ENCODE assay signal across 1 cellular context in the genomic region with DNA sequence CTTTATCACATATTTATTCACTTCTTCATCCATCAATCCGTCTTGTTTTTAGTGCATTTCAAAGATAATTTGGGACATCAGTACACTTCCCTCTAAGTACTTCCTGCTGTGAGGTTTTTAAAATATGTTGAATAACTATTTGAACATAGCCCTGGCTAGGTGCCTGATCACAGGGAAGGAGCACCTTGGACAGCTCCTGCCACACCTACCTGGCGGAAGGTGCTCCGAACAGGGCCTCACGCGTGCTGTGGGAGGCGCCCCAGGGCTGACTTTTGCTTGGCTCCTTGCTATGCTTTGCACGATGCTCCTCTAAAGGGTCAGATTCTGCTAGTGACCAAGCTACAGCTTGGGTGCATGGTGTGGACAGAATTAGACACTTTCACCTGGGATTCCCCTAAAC.
TF ChIP-seq lines count a peak whose summit lies in the region.

No MANE protein-coding gene starts in this region.

TF ChIP-seq in HEK293, 187 proteins besides CTCF, POLR2A, EP300 and RAD21 (continued from another document):
- no peak for TF ChIP-seq PRDM10 (tag by site-specific recombination; IDR thresholded peaks at IDR 0.05)
- no peak for TF ChIP-seq ZNF776 (tag by site-specific recombination; IDR thresholded peaks at IDR 0.05; ENCODE audit: borderline replicate concordance)
- TF ChIP-seq ZNF10 (tag by site-specific recombination; IDR thresholded peaks at IDR 0.05) = peak; percentile 56; the same call in 1 of the 2 replicates
- no peak for TF ChIP-seq ZNF292 (tag by site-specific recombination; IDR thresholded peaks at IDR 0.05; ENCODE audit: borderline replicate concordance, low read depth)
- no peak for TF ChIP-seq ZNF664 (tag by site-specific recombination; IDR thresholded peaks at IDR 0.05)
- TF ChIP-seq, protein P1, sequence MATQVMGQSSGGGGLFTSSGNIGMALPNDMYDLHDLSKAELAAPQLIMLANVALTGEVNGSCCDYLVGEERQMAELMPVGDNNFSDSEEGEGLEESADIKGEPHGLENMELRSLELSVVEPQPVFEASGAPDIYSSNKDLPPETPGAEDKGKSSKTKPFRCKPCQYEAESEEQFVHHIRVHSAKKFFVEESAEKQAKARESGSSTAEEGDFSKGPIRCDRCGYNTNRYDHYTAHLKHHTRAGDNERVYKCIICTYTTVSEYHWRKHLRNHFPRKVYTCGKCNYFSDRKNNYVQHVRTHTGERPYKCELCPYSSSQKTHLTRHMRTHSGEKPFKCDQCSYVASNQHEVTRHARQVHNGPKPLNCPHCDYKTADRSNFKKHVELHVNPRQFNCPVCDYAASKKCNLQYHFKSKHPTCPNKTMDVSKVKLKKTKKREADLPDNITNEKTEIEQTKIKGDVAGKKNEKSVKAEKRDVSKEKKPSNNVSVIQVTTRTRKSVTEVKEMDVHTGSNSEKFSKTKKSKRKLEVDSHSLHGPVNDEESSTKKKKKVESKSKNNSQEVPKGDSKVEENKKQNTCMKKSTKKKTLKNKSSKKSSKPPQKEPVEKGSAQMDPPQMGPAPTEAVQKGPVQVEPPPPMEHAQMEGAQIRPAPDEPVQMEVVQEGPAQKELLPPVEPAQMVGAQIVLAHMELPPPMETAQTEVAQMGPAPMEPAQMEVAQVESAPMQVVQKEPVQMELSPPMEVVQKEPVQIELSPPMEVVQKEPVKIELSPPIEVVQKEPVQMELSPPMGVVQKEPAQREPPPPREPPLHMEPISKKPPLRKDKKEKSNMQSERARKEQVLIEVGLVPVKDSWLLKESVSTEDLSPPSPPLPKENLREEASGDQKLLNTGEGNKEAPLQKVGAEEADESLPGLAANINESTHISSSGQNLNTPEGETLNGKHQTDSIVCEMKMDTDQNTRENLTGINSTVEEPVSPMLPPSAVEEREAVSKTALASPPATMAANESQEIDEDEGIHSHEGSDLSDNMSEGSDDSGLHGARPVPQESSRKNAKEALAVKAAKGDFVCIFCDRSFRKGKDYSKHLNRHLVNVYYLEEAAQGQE (tag by site-specific recombination; IDR thresholded peaks at IDR 0.05) = peak; percentile 95
- no peak for TF ChIP-seq ZNF23 (tag by site-specific recombination; IDR thresholded peaks at IDR 0.05; ENCODE audit: borderline replicate concordance)
- TF ChIP-seq PRDM1 (tag by site-specific recombination; IDR thresholded peaks at IDR 0.05) = no peak
- no peak for TF ChIP-seq ZNF830 (tag by site-specific recombination; IDR thresholded peaks at IDR 0.05; ENCODE audit: low read depth)
- TF ChIP-seq ZNF157 (tag by site-specific recombination; IDR thresholded peaks at IDR 0.05) = no peak
- TF ChIP-seq SALL2 (tag by site-specific recombination; IDR thresholded peaks at IDR 0.05; ENCODE audit: borderline replicate concordance) = no peak
- TF ChIP-seq ZNF24 (tag by site-specific recombination; IDR thresholded peaks at IDR 0.05) = no peak
- TF ChIP-seq, protein P2, sequence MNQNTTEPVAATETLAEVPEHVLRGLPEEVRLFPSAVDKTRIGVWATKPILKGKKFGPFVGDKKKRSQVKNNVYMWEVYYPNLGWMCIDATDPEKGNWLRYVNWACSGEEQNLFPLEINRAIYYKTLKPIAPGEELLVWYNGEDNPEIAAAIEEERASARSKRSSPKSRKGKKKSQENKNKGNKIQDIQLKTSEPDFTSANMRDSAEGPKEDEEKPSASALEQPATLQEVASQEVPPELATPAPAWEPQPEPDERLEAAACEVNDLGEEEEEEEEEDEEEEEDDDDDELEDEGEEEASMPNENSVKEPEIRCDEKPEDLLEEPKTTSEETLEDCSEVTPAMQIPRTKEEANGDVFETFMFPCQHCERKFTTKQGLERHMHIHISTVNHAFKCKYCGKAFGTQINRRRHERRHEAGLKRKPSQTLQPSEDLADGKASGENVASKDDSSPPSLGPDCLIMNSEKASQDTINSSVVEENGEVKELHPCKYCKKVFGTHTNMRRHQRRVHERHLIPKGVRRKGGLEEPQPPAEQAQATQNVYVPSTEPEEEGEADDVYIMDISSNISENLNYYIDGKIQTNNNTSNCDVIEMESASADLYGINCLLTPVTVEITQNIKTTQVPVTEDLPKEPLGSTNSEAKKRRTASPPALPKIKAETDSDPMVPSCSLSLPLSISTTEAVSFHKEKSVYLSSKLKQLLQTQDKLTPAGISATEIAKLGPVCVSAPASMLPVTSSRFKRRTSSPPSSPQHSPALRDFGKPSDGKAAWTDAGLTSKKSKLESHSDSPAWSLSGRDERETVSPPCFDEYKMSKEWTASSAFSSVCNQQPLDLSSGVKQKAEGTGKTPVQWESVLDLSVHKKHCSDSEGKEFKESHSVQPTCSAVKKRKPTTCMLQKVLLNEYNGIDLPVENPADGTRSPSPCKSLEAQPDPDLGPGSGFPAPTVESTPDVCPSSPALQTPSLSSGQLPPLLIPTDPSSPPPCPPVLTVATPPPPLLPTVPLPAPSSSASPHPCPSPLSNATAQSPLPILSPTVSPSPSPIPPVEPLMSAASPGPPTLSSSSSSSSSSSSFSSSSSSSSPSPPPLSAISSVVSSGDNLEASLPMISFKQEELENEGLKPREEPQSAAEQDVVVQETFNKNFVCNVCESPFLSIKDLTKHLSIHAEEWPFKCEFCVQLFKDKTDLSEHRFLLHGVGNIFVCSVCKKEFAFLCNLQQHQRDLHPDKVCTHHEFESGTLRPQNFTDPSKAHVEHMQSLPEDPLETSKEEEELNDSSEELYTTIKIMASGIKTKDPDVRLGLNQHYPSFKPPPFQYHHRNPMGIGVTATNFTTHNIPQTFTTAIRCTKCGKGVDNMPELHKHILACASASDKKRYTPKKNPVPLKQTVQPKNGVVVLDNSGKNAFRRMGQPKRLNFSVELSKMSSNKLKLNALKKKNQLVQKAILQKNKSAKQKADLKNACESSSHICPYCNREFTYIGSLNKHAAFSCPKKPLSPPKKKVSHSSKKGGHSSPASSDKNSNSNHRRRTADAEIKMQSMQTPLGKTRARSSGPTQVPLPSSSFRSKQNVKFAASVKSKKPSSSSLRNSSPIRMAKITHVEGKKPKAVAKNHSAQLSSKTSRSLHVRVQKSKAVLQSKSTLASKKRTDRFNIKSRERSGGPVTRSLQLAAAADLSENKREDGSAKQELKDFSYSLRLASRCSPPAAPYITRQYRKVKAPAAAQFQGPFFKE (tag by site-specific recombination; IDR thresholded peaks at IDR 0.05; ENCODE audit: borderline replicate concordance) = no peak
